ENCODE assay signal across 11 cellular contexts in genomic region chr6:33430334-33430733, GRCh38. TPM values are rescaled to one million over a fixed set of nuclear protein-coding genes. Genes with fewer than 3 reads are reported as not detected.
A peak's percentile ranks its signal among the peaks of the same experiment; 100 is the strongest.
DNase-seq lines count a peak whose midpoint lies in the region; ATAC-seq and TF ChIP-seq lines count a peak whose summit lies in the region.
"Had no signal": no experiment of that assay in that cellular context is flagged by ENCODE, and none has a peak within 500 bp of the region (broad histone marks: within the 10 kb centered on the region; RNA-seq: fewer than 3 reads in every experiment).

No MANE protein-coding gene starts in this region.

- POLR2A ChIA-PET in CD8-positive, alpha-beta memory T cell (lab: Charles Lee) = interaction anchor here (0.5 to 2.5 kb wide), 11 partner anchors 11 to 191 kb away, joined by 3 to 14 read pairs (median 4); partner anchors contain the start of genes BAK1, ITPR3, RPS18 and VPS52

- peaks cover 70 to 78% (median 70%) of the 10 kb centered on the region in 3 donors for H3K4me1 Mint-ChIP-seq in CD8-positive, alpha-beta memory T cell
- peaks cover 78% of the 10 kb centered on the region for H3K4me1 Mint-ChIP-seq in brain
- H3K4me1 Mint-ChIP-seq in natural killer cell treated with Interleukin-12 subunit alpha and Interleukin-12 subunit beta and Interleukin-15 and Interleukin-18, amount 100 ng/mL, for 72 hours (ENCODE audit: low read depth in 2 of 2) = peaks cover 63 to 70% of the 10 kb centered on the region in 2 donors

- peak in 1 of 5 donors; percentile 50 for DNase-seq in CD8-positive, alpha-beta memory T cell
- no peak for DNase-seq in natural killer cell treated with Interleukin-12 subunit alpha and Interleukin-12 subunit beta and Interleukin-15 and Interleukin-18, amount 100 ng/mL, for 72 hours (ENCODE audit: low spot score)
- no peak for DNase-seq in ovary
- DNase-seq in stimulated activated CD4-positive, alpha-beta T cell treated with anti-CD3 and anti-CD28 coated beads, Interleukin-4, amount 100 ng/mL, for 4 hours = no peak
- no peak for DNase-seq in lower lobe of right lung
- DNase-seq in COLO668 (lab: John Stamatoyannopoulos, UW; ENCODE audit: unreplicated experiment) = no peak
- DNase-seq: DMS 273 treated with DMSO at 0.1 percent for 48 hours had no signal

- intact Hi-C loops in ovary (cut with DNase I) (no loop called here), lower lobe of right lung (cut with DNase I) (no loop called here)

- no peaks in the 10 kb centered on the region for H3K9me3 ChIP-seq in CD8-positive, alpha-beta memory T cell (ENCODE audit: low read length)
- H3K9me3 ChIP-seq in KOPT-K1 (ENCODE audit: insufficient read depth, low read length, poor library complexity, severe bottlenecking) (no peaks in the 10 kb centered on the region), ovary (no peaks in the 10 kb centered on the region), lower lobe of right lung (no peaks in the 10 kb centered on the region)
- H3K9me3 ChIP-seq: heart right ventricle, neutrophil had no signal

- peaks cover 0 to 11% of the 10 kb centered on the region in 2 donors for H3K27me3 Mint-ChIP-seq in CD8-positive, alpha-beta memory T cell
- peaks cover 6% of the 10 kb centered on the region for H3K27me3 Mint-ChIP-seq in brain
- H3K27me3 Mint-ChIP-seq in natural killer cell treated with Interleukin-12 subunit alpha and Interleukin-12 subunit beta and Interleukin-15 and Interleukin-18, amount 100 ng/mL, for 72 hours = no peaks in the 10 kb centered on the region

- TF ChIP-seq EP300 in ovary (IDR thresholded peaks at IDR 0.05) = no peak

- no peaks in the 10 kb centered on the region for H3K27me3 ChIP-seq in CD8-positive, alpha-beta memory T cell (ENCODE audit: insufficient read depth, low read length, poor library complexity, severe bottlenecking)
- no peaks in the 10 kb centered on the region for H3K27me3 ChIP-seq in ovary
- no peaks in the 10 kb centered on the region for H3K27me3 ChIP-seq in lower lobe of right lung (ENCODE audit: low read depth)
- H3K27me3 ChIP-seq: heart right ventricle had no signal

- CTCF ChIA-PET in CD8-positive, alpha-beta memory T cell (lab: Charles Lee) = interaction anchor here (0.8 to 2.7 kb wide), 7 partner anchors 8 to 182 kb away, joined by 3 to 15 read pairs (median 3); partner anchors contain the start of gene CUTA

- TF ChIP-seq POLR2A in ovary (IDR thresholded peaks at IDR 0.05) = no peak

- no peak for ATAC-seq in natural killer cell treated with Interleukin-12 subunit alpha and Interleukin-12 subunit beta and Interleukin-15 and Interleukin-18, amount 100 ng/mL, for 72 hours
- ATAC-seq in lower lobe of right lung = no peak

- 42 to 56% (median 47%) methylated on average over 2 of the region's 2 CpGs for WGBS in ovary, 3 donors

- peak overlapping the region; percentile 76 to 98 (median 96) for H3K27ac Mint-ChIP-seq in CD8-positive, alpha-beta memory T cell
- H3K27ac Mint-ChIP-seq in brain = peak overlapping the region; percentile 94 to 99 (median 97)
- peak overlapping the region; percentile 81 to 89 for H3K27ac Mint-ChIP-seq in natural killer cell treated with Interleukin-12 subunit alpha and Interleukin-12 subunit beta and Interleukin-15 and Interleukin-18, amount 100 ng/mL, for 72 hours

- peaks cover 58% of the 10 kb centered on the region for H3K4me1 ChIP-seq in CD8-positive, alpha-beta memory T cell (ENCODE audit: insufficient read depth, low read length)
- H3K4me1 ChIP-seq in ovary (ENCODE audit: insufficient read depth) = peaks cover 23% of the 10 kb centered on the region
- peaks cover 50% of the 10 kb centered on the region for H3K4me1 ChIP-seq in lower lobe of right lung

- no peaks in the 10 kb centered on the region for H3K9me3 Mint-ChIP-seq in CD8-positive, alpha-beta memory T cell
- no peaks in the 10 kb centered on the region for H3K9me3 Mint-ChIP-seq in brain
- H3K9me3 Mint-ChIP-seq in natural killer cell treated with Interleukin-12 subunit alpha and Interleukin-12 subunit beta and Interleukin-15 and Interleukin-18, amount 100 ng/mL, for 72 hours = no peaks in the 10 kb centered on the region

- H3K27ac ChIP-seq in CD8-positive, alpha-beta memory T cell (ENCODE audit: low read depth, low read length) = peak overlapping the region; percentile 4
- H3K27ac ChIP-seq in KOPT-K1 (ENCODE audit: low read depth, low read length, poor library complexity, severe bottlenecking) (peak overlapping the region; percentile 23), ovary (no peak overlapping the region), lower lobe of right lung (no peak overlapping the region)
- H3K27ac ChIP-seq: neutrophil had no signal

- H3K4me3 ChIP-seq in CD8-positive, alpha-beta memory T cell (ENCODE audit: low read length) = peak overlapping the region; percentile 34
- no peak overlapping the region for H3K4me3 ChIP-seq in ovary
- no peak overlapping the region for H3K4me3 ChIP-seq in lower lobe of right lung

- no peaks in the 10 kb centered on the region for H3K36me3 ChIP-seq in CD8-positive, alpha-beta memory T cell (ENCODE audit: insufficient read depth, low read length)
- peaks cover 11% of the 10 kb centered on the region for H3K36me3 ChIP-seq in KOPT-K1 (ENCODE audit: insufficient read depth, low read length)
- H3K36me3 ChIP-seq in ovary = no peaks in the 10 kb centered on the region
- H3K36me3 ChIP-seq in lower lobe of right lung = peaks cover 4% of the 10 kb centered on the region
- H3K36me3 ChIP-seq: neutrophil had no signal

- TF ChIP-seq CTCF in brain (conservative IDR thresholded peaks at IDR 0.05) (no peak), ovary (IDR thresholded peaks at IDR 0.05) (no peak), lower lobe of right lung (IDR thresholded peaks at IDR 0.05) (no peak)

- H3K4me3 Mint-ChIP-seq in CD8-positive, alpha-beta memory T cell = peak overlapping the region; percentile 88 to 94 (median 89)
- H3K4me3 Mint-ChIP-seq in brain = peak overlapping the region; percentile 84 to 97 (median 91)
- H3K4me3 Mint-ChIP-seq in natural killer cell treated with Interleukin-12 subunit alpha and Interleukin-12 subunit beta and Interleukin-15 and Interleukin-18, amount 100 ng/mL, for 72 hours = peak overlapping the region; percentile 94

- H3K36me3 Mint-ChIP-seq in CD8-positive, alpha-beta memory T cell = peaks cover 0 to 26% (median 0%) of the 10 kb centered on the region in 3 donors
- H3K36me3 Mint-ChIP-seq in brain = peaks cover 13% of the 10 kb centered on the region
- no peaks in the 10 kb centered on the region for H3K36me3 Mint-ChIP-seq in natural killer cell treated with Interleukin-12 subunit alpha and Interleukin-12 subunit beta and Interleukin-15 and Interleukin-18, amount 100 ng/mL, for 72 hours

RNA-seq across cellular contexts. Expression of gene SYNGAP1, which starts 10.5 kb away (rescaled TPM):
- 10 to 100 TPM; 22.6 to 24.9 TPM for total RNA-seq in CD8-positive, alpha-beta memory T cell
- polyA plus RNA-seq in CD8-positive, alpha-beta memory T cell = 1.0 TPM
- polyA plus RNA-seq in brain (ENCODE audit: insufficient read depth, low read depth, low replicate concordance) (40.7 TPM), ovary (10 to 100 TPM; 14.6 to 29.8 TPM)
- 10 to 100 TPM; 17.7 to 77.0 TPM for total RNA-seq in natural killer cell treated with Interleukin-12 subunit alpha and Interleukin-12 subunit beta and Interleukin-15 and Interleukin-18, amount 100 ng/mL, for 72 hours
- total RNA-seq in ovary (10 to 100 TPM; 17.5 to 60.0 (median 43.1) TPM), lower lobe of right lung (21.6 TPM)

RNA-seq across cellular contexts. Expression of gene CUTA, which starts 12.4 kb away (rescaled TPM):
- 100 to 1,000 TPM; 149 to 164 TPM for total RNA-seq in CD8-positive, alpha-beta memory T cell
- 451 TPM for polyA plus RNA-seq in CD8-positive, alpha-beta memory T cell
- polyA plus RNA-seq in brain (ENCODE audit: insufficient read depth, low read depth, low replicate concordance) (837 TPM), ovary (100 to 1,000 TPM; 173 to 250 TPM)
- total RNA-seq in natural killer cell treated with Interleukin-12 subunit alpha and Interleukin-12 subunit beta and Interleukin-15 and Interleukin-18, amount 100 ng/mL, for 72 hours = 100 to 1,000 TPM; 106 to 156 TPM
- total RNA-seq in ovary (100 to 1,000 TPM; 125 to 238 (median 177) TPM), lower lobe of right lung (153 TPM)

RNA-seq across cellular contexts. Expression of gene PHF1, which starts 19.5 kb away (rescaled TPM):
- 10 to 100 TPM; 38.5 to 43.3 TPM for total RNA-seq in CD8-positive, alpha-beta memory T cell
- polyA plus RNA-seq in CD8-positive, alpha-beta memory T cell = 76.5 TPM
- 115 TPM for polyA plus RNA-seq in brain (ENCODE audit: insufficient read depth, low read depth, low replicate concordance)
- 10 to 100 TPM; 46.5 to 66.6 TPM for total RNA-seq in natural killer cell treated with Interleukin-12 subunit alpha and Interleukin-12 subunit beta and Interleukin-15 and Interleukin-18, amount 100 ng/mL, for 72 hours
- total RNA-seq in ovary = 100 to 1,000 TPM in 5 of 7 donors, 10 to 100 TPM in 2; 94.3 to 182 (median 123) TPM
- polyA plus RNA-seq in ovary = 100 to 1,000 TPM in 1 of 2 donors, 10 to 100 TPM in 1; 80.7 to 179 TPM
- total RNA-seq in lower lobe of right lung = 69.7 TPM

RNA-seq across cellular contexts. Expression of gene ZBTB9, which starts 24.0 kb away (rescaled TPM):
- total RNA-seq in CD8-positive, alpha-beta memory T cell = 10 to 100 TPM; 16.4 to 16.5 TPM
- 9.1 TPM for polyA plus RNA-seq in CD8-positive, alpha-beta memory T cell
- 10.7 TPM for polyA plus RNA-seq in brain (ENCODE audit: insufficient read depth, low read depth, low replicate concordance)
- 10 to 100 TPM; 10.9 to 25.4 TPM for total RNA-seq in natural killer cell treated with Interleukin-12 subunit alpha and Interleukin-12 subunit beta and Interleukin-15 and Interleukin-18, amount 100 ng/mL, for 72 hours
- 10 to 100 TPM in 3 of 7 donors, 1 to 10 TPM in 4; 2.4 to 13.5 (median 8.8) TPM for total RNA-seq in ovary
- 10 to 100 TPM in 1 of 2 donors, 1 to 10 TPM in 1; 5.5 to 10.8 TPM for polyA plus RNA-seq in ovary
- total RNA-seq in lower lobe of right lung = 9.5 TPM

RNA-seq across cellular contexts. Expression of gene KIFC1, which starts 38.7 kb away (rescaled TPM):
- total RNA-seq in CD8-positive, alpha-beta memory T cell = 10 to 100 TPM; 51.6 to 52.7 TPM
- polyA plus RNA-seq in CD8-positive, alpha-beta memory T cell = 0.39 TPM
- 89.6 TPM for polyA plus RNA-seq in brain (ENCODE audit: insufficient read depth, low read depth, low replicate concordance)
- 100 to 1,000 TPM in 1 of 2 donors, 10 to 100 TPM in 1; 52.9 to 115 TPM for total RNA-seq in natural killer cell treated with Interleukin-12 subunit alpha and Interleukin-12 subunit beta and Interleukin-15 and Interleukin-18, amount 100 ng/mL, for 72 hours
- total RNA-seq in ovary = 1 to 10 TPM in 6 of 7 donors, under 1 TPM in 1; 0.60 to 3.9 (median 2.2) TPM
- polyA plus RNA-seq in ovary = 1 to 10 TPM; 1.7 to 2.3 TPM
- total RNA-seq in lower lobe of right lung = 2.7 TPM

Comparison
In these comparisons a context has a peak if more than half of its experiments do, and no peak if none do; other contexts are left out.
1. H3K27ac ChIP-seq: peak in CD8-positive, alpha-beta memory T cell (single experiment) and KOPT-K1 (single experiment); none in ovary (0 of 2) and lower lobe of right lung (single experiment).
2. Peak in every context shown above with its lines, with median percentiles within 50 percentile points of each other: H3K27ac Mint-ChIP-seq and H3K4me3 Mint-ChIP-seq.